ENCODE assay signal across 8 cellular contexts in the genomic region with DNA sequence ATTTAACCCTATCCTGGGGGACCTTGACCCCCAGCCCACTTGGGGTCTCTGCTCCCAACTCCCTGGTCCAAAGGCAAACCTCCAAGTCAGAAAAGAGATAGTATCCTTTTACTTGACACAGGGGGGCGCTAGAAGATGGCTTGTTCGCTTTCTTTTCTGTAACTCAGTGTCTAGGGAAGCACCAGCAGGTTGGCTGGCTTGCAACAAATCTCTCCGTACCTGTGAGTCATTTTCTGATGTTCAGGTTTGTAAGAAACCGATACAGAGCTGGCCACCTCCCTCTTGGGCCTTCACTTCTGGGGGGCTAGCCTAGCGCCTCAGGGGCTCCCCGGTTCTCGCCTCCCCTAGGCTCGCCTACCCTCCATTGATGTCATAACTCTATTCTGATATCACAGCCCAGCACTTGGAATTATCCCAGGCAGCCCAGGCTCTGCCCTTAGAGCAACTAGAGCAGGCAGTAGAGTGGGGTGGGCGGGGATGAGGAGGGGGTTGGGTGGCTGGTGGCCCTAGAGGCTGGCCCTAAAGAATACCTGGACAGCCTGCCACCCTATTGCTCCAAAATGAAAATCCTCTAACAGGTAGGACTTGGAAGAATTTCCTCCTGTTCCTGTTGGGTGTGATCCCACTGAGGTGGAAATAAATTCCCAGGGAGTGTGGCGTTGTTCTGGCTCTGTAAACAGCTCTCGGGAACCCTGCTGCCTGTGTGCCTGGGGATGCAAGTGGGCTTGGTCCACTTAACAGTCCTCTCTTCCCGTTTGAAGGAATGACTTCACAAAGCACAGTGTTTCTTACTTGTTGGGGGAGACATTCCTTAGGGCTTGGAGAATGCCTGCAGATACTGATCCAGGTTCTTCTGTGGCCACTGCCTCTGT.
DNase-seq lines count a peak whose midpoint lies in the region; ATAC-seq and TF ChIP-seq lines count a peak whose summit lies in the region.

No MANE protein-coding gene starts in this region.

- TF ChIP-seq CTCF in AG09319 (IDR thresholded peaks at IDR 0.05; ENCODE audit: low read depth, low read length): peak; percentile 66
- peak; percentile 73 for TF ChIP-seq CTCF in endothelial cell (IDR thresholded peaks at IDR 0.05; ENCODE audit: unreplicated experiment)
- TF ChIP-seq CTCF in testis (IDR thresholded peaks at IDR 0.05): peak; percentile 22 to 58 (median 43)

- no peak overlapping the region for H3K4me3 ChIP-seq in testis

- 55 to 68% methylated on average over 12 of the region's 12 CpGs for WGBS in testis, 2 donors

- TF ChIP-seq POLR2A in testis (IDR thresholded peaks at IDR 0.05): no peak

- no peaks in the 10 kb centered on the region for H3K9me3 ChIP-seq in testis

- no peak overlapping the region for H3K27ac ChIP-seq in testis

- H3K9me3 Mint-ChIP-seq in endothelial cell (ENCODE audit: unreplicated experiment): no peaks in the 10 kb centered on the region

- intact Hi-C loops in testis (cut with DNase I; ENCODE audit: low total_unique reads): loop anchor here (10.0 kb wide), 1 partner anchor 161 kb away; no protein-coding TSS in a partner anchor

- DNase-seq in AG09319 (ENCODE audit: extremely low read depth, low read depth) (peak; percentile 55), GM19240 (ENCODE audit: insufficient read length, low spot score) (peak; percentile 37), NCI-H2196 treated with DMSO at 0.1 percent for 48 hours (lab: John Stamatoyannopoulos, UW; ENCODE audit: unreplicated experiment) (peak; percentile 9), endothelial cell (ENCODE audit: low spot score) (peak; percentile 63), myocyte (ENCODE audit: low read depth) (peak; percentile 73), testis (peak; percentile 62)
- peak; percentile 72 for DNase-seq in activated CD4-positive, alpha-beta T cell treated with anti-CD3 and anti-CD28 coated beads for 48 hours

- no peak overlapping the region for H3K27ac Mint-ChIP-seq in endothelial cell (ENCODE audit: unreplicated experiment)

- H3K36me3 Mint-ChIP-seq in endothelial cell (ENCODE audit: low read depth, unreplicated experiment): no peaks in the 10 kb centered on the region

- H3K4me1 ChIP-seq in testis: no peaks in the 10 kb centered on the region

- H3K4me1 Mint-ChIP-seq in endothelial cell (ENCODE audit: unreplicated experiment): no peaks in the 10 kb centered on the region

- H3K4me3 Mint-ChIP-seq in endothelial cell (ENCODE audit: unreplicated experiment): no peak overlapping the region

- no peaks in the 10 kb centered on the region for H3K36me3 ChIP-seq in testis (ENCODE audit: low read depth, missing control alignments)

- ATAC-seq in GM19035 (IDR thresholded peaks at IDR 0.05; ENCODE audit: unreplicated experiment): no peak

- H3K27me3 Mint-ChIP-seq in endothelial cell (ENCODE audit: unreplicated experiment): peaks cover 4% of the 10 kb centered on the region

- H3K27me3 ChIP-seq in testis: no peaks in the 10 kb centered on the region

Comparison
In these comparisons a context has a peak if more than half of its experiments do, and no peak if none do; other contexts are left out.
1. DNase-seq: peak in every context shown above with its lines; median percentile 73 in myocyte; 72 in activated CD4-positive, alpha-beta T cell treated with anti-CD3 and anti-CD28 coated beads for 48 hours; 63 in endothelial cell; 62 in testis; 55 in AG09319; 37 in GM19240; 9 in NCI-H2196 treated with DMSO at 0.1 percent for 48 hours.